ENCODE assay signal across 20 cellular contexts in the genomic region with DNA sequence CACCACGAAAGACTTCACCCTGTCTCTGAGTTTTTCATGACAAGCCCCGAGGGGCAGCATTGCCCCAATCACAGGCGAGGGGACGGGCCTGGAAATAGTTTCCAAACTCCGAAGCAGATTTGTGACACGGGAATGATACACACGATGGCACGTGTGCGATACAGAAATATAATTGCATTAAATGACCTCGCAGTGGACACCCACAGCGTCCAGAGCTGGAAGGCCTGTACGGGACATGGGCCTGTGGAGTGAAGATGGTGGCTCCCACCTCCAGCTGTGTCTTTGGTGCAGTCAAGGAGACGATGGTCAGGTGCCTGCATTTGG. TPM values are rescaled to one million over a fixed set of nuclear protein-coding genes. Genes with fewer than 3 reads are reported as not detected.
DNase-seq lines count a peak whose midpoint lies in the region; ATAC-seq and TF ChIP-seq lines count a peak whose summit lies in the region.
"Had no signal": no experiment of that assay in that cellular context is flagged by ENCODE, and none has a peak within 500 bp of the region (broad histone marks: within the 10 kb centered on the region; RNA-seq: fewer than 3 reads in every experiment).

No MANE protein-coding gene starts in this region.

- DNase-seq in GM23338 (ENCODE audit: low spot score), result no peak
- no peak for DNase-seq in naive B cell
- no peak for DNase-seq in tibial artery
- DNase-seq in A673 (ENCODE audit: low spot score), result no peak
- DNase-seq in GM13976 (ENCODE audit: low spot score), result no peak
- DNase-seq: CD4-positive, CD25-positive, alpha-beta regulatory T cell; COR-L47; DMS153; GF-D8; GM23248; IMR-90; NCI-H1417; NCI-H187; NCI-H2107; NCI-H2227 treated with DMSO at 0.1 percent for 48 hours; OCI-M1 had no signal

- no peak for TF ChIP-seq CTCF in GM23338 (conservative IDR thresholded peaks at IDR 0.05; ENCODE audit: low read depth in 2 of 2)
- TF ChIP-seq CTCF in VCaP (conservative IDR thresholded peaks at IDR 0.05), result no peak
- TF ChIP-seq CTCF in tibial artery (IDR thresholded peaks at IDR 0.05), result no peak
- no peak for TF ChIP-seq CTCF in A673 (conservative IDR thresholded peaks at IDR 0.05; ENCODE audit: low read depth, low read length)
- TF ChIP-seq CTCF in GM13976 (IDR thresholded peaks at IDR 0.05; ENCODE audit: borderline replicate concordance, control extremely low read depth, extremely low read depth, insufficient read depth, missing control alignments), result no peak

- no peaks in the 10 kb centered on the region for H3K9me3 ChIP-seq in tibial artery
- no peaks in the 10 kb centered on the region for H3K9me3 ChIP-seq in A673 (ENCODE audit: low read depth, low read length, poor library complexity, severe bottlenecking)

- H3K4me2 ChIP-seq in GM23338, result no peak overlapping the region

- peaks cover 53% of the 10 kb centered on the region for H3K4me1 Mint-ChIP-seq in GM23338
- H3K4me1 Mint-ChIP-seq in naive B cell, result peaks cover 22 to 60% (median 39%) of the 10 kb centered on the region in 3 donors

- no peak overlapping the region for H3K4me3 Mint-ChIP-seq in GM23338
- no peak overlapping the region for H3K4me3 Mint-ChIP-seq in naive B cell
- H3K4me3 Mint-ChIP-seq: CD4-positive, CD25-positive, alpha-beta regulatory T cell had no signal

- H3K4me1 ChIP-seq in GM23338 (ENCODE audit: insufficient read depth) (peaks cover 15% of the 10 kb centered on the region), tibial artery (peaks cover 0 to 91% (median 65%) of the 10 kb centered on the region in 4 donors), A673 (ENCODE audit: insufficient read depth, low read length, poor library complexity, severe bottlenecking) (peaks cover 7% of the 10 kb centered on the region)

- POLR2A ChIA-PET in A673 (lab: Charles Lee; ENCODE audit: low non-redundant PET), result no interaction called here

- CTCF ChIA-PET in A673 (lab: Charles Lee), result no interaction called here

- no peak overlapping the region for H3K27ac ChIP-seq in GM23338 (ENCODE audit: low read depth)
- H3K27ac ChIP-seq in VCaP, result peak overlapping the region; percentile 99
- H3K27ac ChIP-seq in tibial artery, result peak overlapping the region; percentile 51 to 55
- H3K27ac ChIP-seq in A673 (ENCODE audit: low read depth, low read length, poor library complexity, severe bottlenecking), result no peak overlapping the region
- H3K27ac ChIP-seq: GM23248 had no signal

- no peaks in the 10 kb centered on the region for H3K27me3 ChIP-seq in GM23338 (ENCODE audit: insufficient read depth)
- no peaks in the 10 kb centered on the region for H3K27me3 ChIP-seq in tibial artery
- no peaks in the 10 kb centered on the region for H3K27me3 ChIP-seq in A673 (replicated peaks; ENCODE audit: insufficient read depth, low read depth, low read length, poor library complexity)

- H3K9me2 ChIP-seq in GM23338 (ENCODE audit: insufficient read depth), result no peaks in the 10 kb centered on the region

- in situ Hi-C loops in GM13976 (cut with MboI; ENCODE audit: low sequenced_read_pairs, unreplicated experiment), result loop anchor here (25.0 kb wide), 1 partner anchor 421 kb away; no protein-coding TSS in a partner anchor

- ATAC-seq in GM23338 (no peak), naive B cell (ENCODE audit: low read depth in 2 of 2) (no peak), HG03520 (IDR thresholded peaks at IDR 0.05; ENCODE audit: unreplicated experiment) (no peak)

- H4K20me1 ChIP-seq in GM23338 (replicated peaks; ENCODE audit: insufficient read depth), result peaks cover 23% of the 10 kb centered on the region; the same call in 1 of the 2 replicates

- H3K36me3 ChIP-seq in GM23338 (ENCODE audit: insufficient read depth) (no peaks in the 10 kb centered on the region), tibial artery (no peaks in the 10 kb centered on the region), A673 (ENCODE audit: insufficient read depth, low read length, poor library complexity, severe bottlenecking) (no peaks in the 10 kb centered on the region)

- peaks cover 90% of the 10 kb centered on the region for H3K79me2 ChIP-seq in GM23338 (replicated peaks; ENCODE audit: insufficient read depth)

- no peaks in the 10 kb centered on the region for H3K36me3 Mint-ChIP-seq in GM23338 (ENCODE audit: low read depth)
- H3K36me3 Mint-ChIP-seq in naive B cell, result no peaks in the 10 kb centered on the region
- H3K36me3 Mint-ChIP-seq: CD4-positive, CD25-positive, alpha-beta regulatory T cell had no signal

- H2AFZ ChIP-seq in GM23338, result no peak overlapping the region
- H2AFZ ChIP-seq: GM23248 had no signal

- no peaks in the 10 kb centered on the region; the same call in 2 of the 3 replicates for H3K9me3 Mint-ChIP-seq in GM23338
- no peaks in the 10 kb centered on the region for H3K9me3 Mint-ChIP-seq in naive B cell
- H3K9me3 Mint-ChIP-seq: CD4-positive, CD25-positive, alpha-beta regulatory T cell had no signal

- peaks cover 15% of the 10 kb centered on the region for H3K27me3 Mint-ChIP-seq in GM23338 (ENCODE audit: insufficient read depth, low read depth, poor library complexity)
- no peaks in the 10 kb centered on the region for H3K27me3 Mint-ChIP-seq in naive B cell
- H3K27me3 Mint-ChIP-seq: CD4-positive, CD25-positive, alpha-beta regulatory T cell had no signal

- H3K4me3 ChIP-seq in GM23338, result no peak overlapping the region
- H3K4me3 ChIP-seq in tibial artery, result no peak overlapping the region
- no peak overlapping the region for H3K4me3 ChIP-seq in A673 (ENCODE audit: low read depth, low read length, poor library complexity, severe bottlenecking)
- H3K4me3 ChIP-seq: GM23248 had no signal

- H3K27ac Mint-ChIP-seq in GM23338 (peak overlapping the region; percentile 94; the same call in 1 of the 2 replicates), naive B cell (peak overlapping the region in 4 of 6 donors; percentile 56 to 80 (median 74))

- BruUV-seq in A673 (replicated peaks; lab: Mats Ljungman, UMichigan), result no TSS peak

- no peaks in the 10 kb centered on the region for H3F3A ChIP-seq in GM23338 (replicated peaks; ENCODE audit: low read depth)

- intact Hi-C loops in tibial artery (cut with DNase I; ENCODE audit: low total_unique reads), result no loop called here
- intact Hi-C loops in A673 (cut with micrococcal nuclease; ENCODE audit: unreplicated experiment), result no loop called here

TF ChIP-seq in GM23338, 12 proteins besides CTCF, POLR2A, EP300 and RAD21:
- TF ChIP-seq ZNF331 (CRISPR knock-in tag; IDR thresholded peaks at IDR 0.05; ENCODE audit: low read depth) (no peak), JUNB (IDR thresholded peaks at IDR 0.05; ENCODE audit: unreplicated experiment) (no peak)

RNA-seq across cellular contexts. Expression of a gene that starts 43.0 kb away (rescaled TPM):
- total RNA-seq in GM23338 (2014; rRNA removed; shearing (Covaris generic)), result 7.3 and 8.9 TPM in 2 replicates
- polyA plus RNA-seq in GM23338 (2016; fragmentation: Nextera tagmentation; extraction: Ambion mirVana), result 13.5 and 15.4 TPM in 2 replicates
- 10 to 100 TPM in 5 of 6 donors, 1 to 10 TPM in 1; 7.6 to 18.7 (median 12.5) TPM for polyA plus RNA-seq in naive B cell (ENCODE audit: low read depth in 6 of 6)
- 9.7 and 10.4 TPM in 2 replicates for total RNA-seq in A673 (2021)

RNA-seq across cellular contexts. Expression of a gene that starts 46.6 kb away (rescaled TPM):
- not detected in 2 replicates for total RNA-seq in GM23338 (2014; rRNA removed; shearing (Covaris generic))
- not detected in 2 replicates for polyA plus RNA-seq in GM23338 (2016; fragmentation: Nextera tagmentation; extraction: Ambion mirVana)
- 10 to 100 TPM in 5 of 6 donors, 1 to 10 TPM in 1; 7.6 to 24.1 (median 15.5) TPM for polyA plus RNA-seq in naive B cell (ENCODE audit: low read depth in 6 of 6)
- total RNA-seq in A673 (2021), result not detected in 2 replicates
- total RNA-seq: GM23248, HT1080, IMR-90 had no signal
- polyA plus RNA-seq: AG04450, GM23248, IMR-90 had no signal

Comparison
In these comparisons a context has a peak if more than half of its experiments do, and no peak if none do; other contexts are left out.
1. H3K27ac ChIP-seq: peak in VCaP (single experiment) and tibial artery (2 of 2); none in GM23338 (single experiment) and A673 (single experiment).